In genomic region chr15:34721157-34721801, GRCh38 we compare ENCODE assay signal across 13 cellular contexts. TPM values are rescaled to one million over a fixed set of nuclear protein-coding genes. Genes with fewer than 3 reads are reported as not detected.
DNase-seq lines count a peak whose midpoint lies in the region; ATAC-seq and TF ChIP-seq lines count a peak whose summit lies in the region.
"Had no signal": no experiment of that assay in that cellular context is flagged by ENCODE, and none has a peak within 500 bp of the region (broad histone marks: within the 10 kb centered on the region; RNA-seq: fewer than 3 reads in every experiment).

No MANE protein-coding gene starts in this region.

- H3K4me1 ChIP-seq in cardiac muscle cell (ENCODE audit: low read depth) (peaks cover 61% of the 10 kb centered on the region), mammary epithelial cell (ENCODE audit: insufficient read depth, low read length) (peaks cover 9% of the 10 kb centered on the region), lower lobe of right lung (no peaks in the 10 kb centered on the region), suprapubic skin (peaks cover 11% of the 10 kb centered on the region), PC-3 (ENCODE audit: insufficient read depth, low read length) (no peaks in the 10 kb centered on the region), spleen (peaks cover 0 to 11% (median 2%) of the 10 kb centered on the region in 6 donors)

- H3K27me3 ChIP-seq in cardiac muscle cell = no peaks in the 10 kb centered on the region
- peaks cover 4% of the 10 kb centered on the region for H3K27me3 ChIP-seq in mammary epithelial cell (ENCODE audit: insufficient read depth, low read length)
- no peaks in the 10 kb centered on the region for H3K27me3 ChIP-seq in lower lobe of right lung (ENCODE audit: low read depth)
- peaks cover 9% of the 10 kb centered on the region for H3K27me3 ChIP-seq in suprapubic skin
- H3K27me3 ChIP-seq in PC-3 (ENCODE audit: low read length) = peaks cover 23% of the 10 kb centered on the region
- peaks cover 0 to 46% (median 13%) of the 10 kb centered on the region in 7 donors for H3K27me3 ChIP-seq in spleen (replicated peaks in 1 of 7)

- H2AFZ ChIP-seq in mammary epithelial cell (ENCODE audit: low read depth, low read length) = peak overlapping the region; percentile 79
- no peak overlapping the region for H2AFZ ChIP-seq in PC-3 (ENCODE audit: low read length)

- no TSS peak for BruUV-seq in mammary epithelial cell (replicated peaks; lab: Mats Ljungman, UMichigan)
- no TSS peak for BruUV-seq in PC-3 (replicated peaks; lab: Mats Ljungman, UMichigan)

- ATAC-seq in Right ventricle myocardium superior (ENCODE audit: poor library complexity) (no peak), lower lobe of right lung (no peak), HG03139 (IDR thresholded peaks at IDR 0.05; ENCODE audit: unreplicated experiment) (no peak), PC-3 (no peak)
- ATAC-seq: CD8-positive, alpha-beta T cell had no signal

- peak overlapping the region; percentile 93 for H3K27ac ChIP-seq in cardiac muscle cell
- no peak overlapping the region for H3K27ac ChIP-seq in mammary epithelial cell (ENCODE audit: insufficient read depth, low read depth, low read length)
- H3K27ac ChIP-seq in lower lobe of right lung = no peak overlapping the region
- H3K27ac ChIP-seq in suprapubic skin = no peak overlapping the region
- no peak overlapping the region for H3K27ac ChIP-seq in PC-3 (ENCODE audit: low read length)
- H3K27ac ChIP-seq in spleen = no peak overlapping the region
- H3K27ac ChIP-seq: HL-60, VCaP had no signal

- H3K9me3 ChIP-seq in cardiac muscle cell (ENCODE audit: low read depth) (no peaks in the 10 kb centered on the region), mammary epithelial cell (replicated peaks; ENCODE audit: insufficient read depth, low read length) (no peaks in the 10 kb centered on the region), lower lobe of right lung (no peaks in the 10 kb centered on the region), suprapubic skin (no peaks in the 10 kb centered on the region), PC-3 (ENCODE audit: low read length) (no peaks in the 10 kb centered on the region), spleen (no peaks in the 10 kb centered on the region)

- no peak overlapping the region for H3K4me3 ChIP-seq in cardiac muscle cell
- H3K4me3 ChIP-seq in mammary epithelial cell (replicated peaks in 1 of 3; ENCODE audit: insufficient read depth in 1 of 3, low read depth in 2 of 3, low read length in 3 of 3) = no peak overlapping the region
- peak overlapping the region; percentile 12 for H3K4me3 ChIP-seq in lower lobe of right lung
- H3K4me3 ChIP-seq in suprapubic skin = peak overlapping the region; percentile 24
- no peak overlapping the region for H3K4me3 ChIP-seq in PC-3 (ENCODE audit: low read length)
- H3K4me3 ChIP-seq in spleen = no peak overlapping the region

- H3K4me2 ChIP-seq in mammary epithelial cell (ENCODE audit: insufficient read depth, low read depth, low read length) (peak overlapping the region; percentile 73), PC-3 (ENCODE audit: low read length) (no peak overlapping the region)

- H4K20me1 ChIP-seq in mammary epithelial cell (ENCODE audit: insufficient read depth, low read length) (no peaks in the 10 kb centered on the region), PC-3 (ENCODE audit: low read length) (no peaks in the 10 kb centered on the region)

- no peaks in the 10 kb centered on the region for H3K36me3 ChIP-seq in cardiac muscle cell
- H3K36me3 ChIP-seq in mammary epithelial cell (ENCODE audit: insufficient read depth, low read length) = no peaks in the 10 kb centered on the region
- H3K36me3 ChIP-seq in lower lobe of right lung = no peaks in the 10 kb centered on the region
- H3K36me3 ChIP-seq in suprapubic skin = no peaks in the 10 kb centered on the region
- H3K36me3 ChIP-seq in PC-3 (ENCODE audit: low read depth, low read length) = no peaks in the 10 kb centered on the region
- H3K36me3 ChIP-seq in spleen = no peaks in the 10 kb centered on the region

- TF ChIP-seq POLR2A in suprapubic skin (IDR thresholded peaks at IDR 0.05) (no peak), spleen (IDR thresholded peaks at IDR 0.05) (no peak)

- no peak overlapping the region for H3K9ac ChIP-seq in mammary epithelial cell (ENCODE audit: insufficient read depth, low read length)
- no peak overlapping the region for H3K9ac ChIP-seq in PC-3 (ENCODE audit: low read length)

- no peaks in the 10 kb centered on the region for H3F3A ChIP-seq in PC-3 (ENCODE audit: low read length, unreplicated experiment)

- 97% methylated on average over 6 of the region's 7 CpGs for WGBS in mammary epithelial cell (ENCODE audit: low coverage, missing lambda C conversion rate)
- 79% methylated on average over 7 of the region's 7 CpGs for WGBS in suprapubic skin
- WGBS in spleen, 5 donors = 73 to 79% (median 77%) methylated on average over 7 of the region's 7 CpGs

- no peak for TF ChIP-seq EP300 in suprapubic skin (IDR thresholded peaks at IDR 0.05)

- dilution Hi-C loops in mammary epithelial cell (cut with HindIII; ENCODE audit: low sequenced_read_pairs) = loop anchor here (5.0 kb wide), 2 partner anchors 36 to 59 kb away; no protein-coding TSS in a partner anchor

- no peaks in the 10 kb centered on the region for H3K9me2 ChIP-seq in PC-3 (replicated peaks; ENCODE audit: low read length)

- intact Hi-C loops in Right ventricle myocardium superior (cut with DNase I) = no loop called here
- intact Hi-C loops in mammary epithelial cell (cut with micrococcal nuclease) = no loop called here
- intact Hi-C loops in lower lobe of right lung (cut with DNase I) = no loop called here
- intact Hi-C loops in PC-3 (cut with micrococcal nuclease) = no loop called here
- intact Hi-C loops in spleen (cut with DNase I; ENCODE audit: low total_unique reads) = no loop called here

- CTCF ChIA-PET in mammary epithelial cell (lab: Charles Lee; ENCODE audit: low non-redundant PET) (no interaction called here), PC-3 (lab: Charles Lee) (no interaction called here)

- H3K79me2 ChIP-seq in mammary epithelial cell (ENCODE audit: insufficient read depth, low read length) (no peaks in the 10 kb centered on the region), PC-3 (ENCODE audit: low read length) (no peaks in the 10 kb centered on the region)

- in situ Hi-C loops in mammary epithelial cell (cut with MboI; ENCODE audit: low sequenced_read_pairs in 2 of 2) = no loop called here

- POLR2A ChIA-PET in PC-3 (lab: Charles Lee; ENCODE audit: unreplicated experiment) = interaction anchor here (0.6 kb wide), 1 partner anchor 100 kb away, joined by 4 read pairs; no protein-coding TSS in a partner anchor

- TF ChIP-seq CTCF in cardiac muscle cell (IDR thresholded peaks at IDR 0.05; ENCODE audit: low read depth, low read length) (no peak), mammary epithelial cell (conservative IDR thresholded peaks at IDR 0.05 in 1 of 2, IDR thresholded peaks at IDR 0.05 in 1 of 2; ENCODE audit: extremely low read depth in 1 of 2, insufficient read depth in 1 of 2, low read depth in 1 of 2, low read length in 2 of 2) (no peak), lower lobe of right lung (IDR thresholded peaks at IDR 0.05) (no peak), suprapubic skin (IDR thresholded peaks at IDR 0.05) (no peak), PC-3 (conservative IDR thresholded peaks at IDR 0.05; ENCODE audit: low read depth, low read length) (no peak), spleen (IDR thresholded peaks at IDR 0.05 in 8 of 11, conservative IDR thresholded peaks at IDR 0.05 in 3 of 11) (no peak)

- DNase-seq in cardiac muscle cell (ENCODE audit: low read depth in 1 of 2, low spot score in 1 of 2) (no peak), Right ventricle myocardium superior (no peak), mammary epithelial cell (no peak), lower lobe of right lung (no peak), suprapubic skin (ENCODE audit: low spot score in 2 of 2) (no peak), PC-3 (no peak), spleen (no peak)
- DNase-seq: CD8-positive, alpha-beta T cell; Karpas-422; stimulated activated CD4-positive, alpha-beta T cell treated with anti-CD3 and anti-CD28 coated beads, Interleukin-15, amount 100 ng/mL, for 24 hours had no signal

RNA-seq across cellular contexts. Expression of gene GJD2, which starts 33.5 kb away (rescaled TPM):
- total RNA-seq in cardiac muscle cell (0.45 and 0.56 TPM in 2 replicates), Right ventricle myocardium superior (not detected), mammary epithelial cell (not detected), lower lobe of right lung (not detected), suprapubic skin (under 1 TPM in 1 of 4 donors, not detected in 3; 0.24 TPM), PC-3 (2014; rRNA removed) (not detected in 2 replicates), spleen (not detected)
- polyA plus RNA-seq in cardiac muscle cell (not detected in 2 replicates), mammary epithelial cell (not detected), spleen (under 1 TPM in 1 of 3 donors, not detected in 2; 0.02 TPM)
- not detected for polyA minus RNA-seq in mammary epithelial cell
- total RNA-seq: CD8-positive, alpha-beta T cell had no signal

Comparison
In these comparisons a context has a peak if more than half of its experiments do, and no peak if none do; other contexts are left out.
1. H3K4me3 ChIP-seq: peak in lower lobe of right lung (single experiment) and suprapubic skin (single experiment); none in cardiac muscle cell (single experiment), mammary epithelial cell (0 of 3), PC-3 (single experiment) and spleen (0 of 8).